1 cellular context compared by ENCODE assay signal in genomic region chr7:151400626-151401315, GRCh38.
TF ChIP-seq lines count a peak whose summit lies in the region.

No MANE protein-coding gene starts in this region.

TF ChIP-seq in GM23338, 12 proteins besides CTCF, POLR2A, EP300 and RAD21 (continued from another document):
- TF ChIP-seq REST (IDR thresholded peaks at IDR 0.05; ENCODE audit: unreplicated experiment), result no peak
- TF ChIP-seq NANOG (IDR thresholded peaks at IDR 0.05; ENCODE audit: borderline replicate concordance), result no peak
- TF ChIP-seq JUNB (IDR thresholded peaks at IDR 0.05; ENCODE audit: unreplicated experiment), result no peak
- no peak for TF ChIP-seq EZH2 (IDR thresholded peaks at IDR 0.05; ENCODE audit: low read depth, unreplicated experiment)
- TF ChIP-seq ETS1 (IDR thresholded peaks at IDR 0.05), result no peak
- TF ChIP-seq CREB1 (CRISPR knock-in tag; IDR thresholded peaks at IDR 0.05; ENCODE audit: low read depth), result no peak
- TF ChIP-seq STAT1 (IDR thresholded peaks at IDR 0.05; ENCODE audit: unreplicated experiment), result no peak
